Comparison of ENCODE assay signal across 8 cellular contexts in the genomic region with DNA sequence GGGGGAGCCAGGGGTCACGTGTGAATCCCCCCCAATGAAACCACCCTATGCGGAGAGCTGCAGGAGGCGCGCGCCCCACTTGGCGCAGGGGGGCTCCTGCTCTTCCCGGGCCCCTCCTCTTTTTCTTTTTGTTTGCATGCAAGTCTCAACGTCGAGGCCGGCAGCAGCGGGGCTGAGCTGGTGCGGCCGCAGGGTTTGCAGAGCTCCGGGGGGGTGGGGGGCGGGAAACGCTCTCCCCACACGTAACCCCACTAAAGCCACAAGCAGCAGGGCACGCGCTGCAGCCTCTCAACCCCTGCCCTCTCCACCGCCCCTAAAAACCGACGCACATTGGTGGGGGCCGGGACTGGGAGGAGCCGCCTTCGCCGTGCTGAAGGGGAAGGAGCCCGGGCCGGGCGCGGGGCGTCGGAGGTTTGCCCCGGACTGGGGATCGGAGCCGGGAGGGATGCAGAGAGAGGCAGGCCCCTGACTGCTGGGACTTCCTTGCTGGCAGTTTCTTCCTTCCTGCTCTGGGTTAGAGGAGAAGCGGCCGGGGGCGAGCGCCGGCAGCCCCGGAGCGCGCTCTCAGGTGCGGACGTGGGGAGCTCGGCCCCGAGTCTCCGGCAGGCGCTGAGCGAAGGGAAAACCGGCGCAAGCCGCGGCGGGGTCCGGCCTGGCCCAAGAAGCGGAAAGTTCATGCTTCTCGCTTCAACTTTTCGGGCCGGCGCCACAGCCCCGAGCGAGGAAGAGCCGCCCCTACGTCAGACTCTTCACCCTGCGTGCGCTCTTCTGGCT. TPM values are rescaled to one million over a fixed set of nuclear protein-coding genes. Genes with fewer than 3 reads are reported as not detected.
DNase-seq lines count a peak whose midpoint lies in the region; ATAC-seq and TF ChIP-seq lines count a peak whose summit lies in the region.

No MANE protein-coding gene starts in this region.

- peaks cover 53 to 65% of the 10 kb centered on the region in 2 donors for H3K4me1 Mint-ChIP-seq in effector memory CD8-positive, alpha-beta T cell (ENCODE audit: low read depth in 2 of 2)

- peak overlapping the region; percentile 80 for H3K4me3 ChIP-seq in mononuclear cell (ENCODE audit: low read length)

- DNase-seq in GM10248 (ENCODE audit: extremely low spot score) (peak; percentile 74), HCEC 1CT (peak; percentile 11), NCI-H1436 treated with DMSO at 0.1 percent for 48 hours (lab: John Stamatoyannopoulos, UW) (peak; percentile 62), HT-29 (ENCODE audit: low spot score) (no peak)
- DNase-seq in activated CD4-positive, alpha-beta T cell treated with anti-CD3 and anti-CD28 coated beads, Interleukin-2, amount 50 U/mL, for 4 hours = peak; percentile 49 to 56
- peak; percentile 80 to 86 (median 83) for DNase-seq in effector memory CD8-positive, alpha-beta T cell
- DNase-seq in stimulated activated naive CD4-positive, alpha-beta T cell treated with Interleukin-2 at 50 U/mL for 16 hours (lab: John Stamatoyannopoulos, UW) = peak; percentile 73

- H3K9me3 ChIP-seq in mononuclear cell (ENCODE audit: low read depth, low read length) = no peaks in the 10 kb centered on the region

- POLR2A ChIA-PET in GM10248 (lab: Yijun Ruan, JAX) = interaction anchor here (0.5 to 1.8 kb wide), 20 partner anchors 9 to 479 kb away, joined by 3 to 23 read pairs (median 4); a partner anchor contains a TSS

- peaks cover 68% of the 10 kb centered on the region for H3K4me1 ChIP-seq in mononuclear cell (ENCODE audit: insufficient read depth, low read length)

- H3K27ac Mint-ChIP-seq in effector memory CD8-positive, alpha-beta T cell = peak overlapping the region; percentile 91 to 97

- no peaks in the 10 kb centered on the region for H3K9me3 Mint-ChIP-seq in effector memory CD8-positive, alpha-beta T cell

- H3K27me3 ChIP-seq in mononuclear cell (ENCODE audit: insufficient read depth, low read length) = peaks cover 27% of the 10 kb centered on the region

- TF ChIP-seq CTCF in GM10248 (IDR thresholded peaks at IDR 0.05; ENCODE audit: control extremely low read depth, extremely low read depth, low read depth, missing control alignments) = no peak

- peak overlapping the region; percentile 89 to 93 for H3K4me3 Mint-ChIP-seq in effector memory CD8-positive, alpha-beta T cell

- H3K36me3 Mint-ChIP-seq in effector memory CD8-positive, alpha-beta T cell (ENCODE audit: insufficient read depth) = peaks cover 60% of the 10 kb centered on the region

- CTCF ChIA-PET in GM10248 (lab: Yijun Ruan, JAX) = interaction anchor here (1.0 to 2.0 kb wide), 5 partner anchors 11 to 67 kb away, joined by 3 to 7 read pairs (median 5); no protein-coding TSS in a partner anchor

- H3K27me3 Mint-ChIP-seq in effector memory CD8-positive, alpha-beta T cell = no peaks in the 10 kb centered on the region

- peak; percentile 60 for ATAC-seq in effector memory CD8-positive, alpha-beta T cell (replicated peaks)

RNA-seq across cellular contexts. Expression of a gene that starts 0.9 kb away (rescaled TPM):
- total RNA-seq in mononuclear cell = 91.4 TPM
- total RNA-seq in HT-29 (2014; rRNA removed; shearing (Covaris generic)) = 0.10 and 0.42 TPM in 2 replicates

Comparison
In these comparisons a context has a peak if more than half of its experiments do, and no peak if none do; other contexts are left out.
1. RNA of a gene that starts 0.9 kb away (total RNA-seq): 91.4 TPM in mononuclear cell (single experiment); 0.10 to 0.42 TPM in HT-29; every median in the first group is over 10 times any median in the second.